Comparison of ENCODE assay signal across 8 cellular contexts in the genomic region with DNA sequence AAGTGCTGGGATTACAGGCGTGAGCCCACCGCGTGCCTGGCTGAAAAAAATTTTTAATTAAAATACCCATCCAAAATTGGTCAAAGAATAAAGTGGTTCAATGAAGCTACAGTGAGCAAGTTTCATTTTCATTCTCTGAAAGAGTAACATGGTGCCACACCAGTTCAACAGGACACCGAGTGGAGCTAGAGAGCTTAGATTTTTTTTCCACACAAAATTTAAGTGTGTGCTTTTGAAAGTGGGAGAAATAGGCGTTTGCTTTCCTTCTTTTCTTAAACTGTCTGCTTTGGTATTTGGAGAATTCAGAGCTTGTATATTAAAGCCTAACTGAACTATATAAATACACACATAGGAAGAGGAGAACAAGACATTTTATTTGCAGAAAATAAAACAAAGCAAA. TPM values are rescaled to one million over a fixed set of nuclear protein-coding genes. Genes with fewer than 3 reads are reported as not detected.
DNase-seq lines count a peak whose midpoint lies in the region; ATAC-seq lines count a peak whose summit lies in the region.

No MANE protein-coding gene starts in this region.

- no peak for ATAC-seq in HG02981 (IDR thresholded peaks at IDR 0.05; ENCODE audit: unreplicated experiment)

- in situ Hi-C loops in ACHN (cut with HindIII; ENCODE audit: low pct_ligation_motif_present, low pct_unique_long_range_greater_than_20kb, low sequenced_read_pairs), result no loop called here

- DNase-seq in ACHN (peak; percentile 44), Kasumi-1 (lab: John Stamatoyannopoulos, UW) (peak; percentile 3 to 15), cerebellum (ENCODE audit: low spot score) (peak; percentile 20), middle frontal gyrus (ENCODE audit: extremely low spot score, low spot score) (peak; percentile 64), GM19238 (ENCODE audit: insufficient read length, low spot score) (no peak), D341Med (ENCODE audit: low spot score) (no peak)
- no peak for DNase-seq in activated CD4-positive, CD25-positive, alpha-beta regulatory T cell treated with anti-CD3 and anti-CD28 coated beads, Interleukin-2, amount 50 U/mL, for 72 hours

RNA-seq across cellular contexts. Expression of gene BPGM, which starts 43.4 kb away (rescaled TPM):
- total RNA-seq in cerebellum, result 25.4 TPM

Comparison
In these comparisons a context has a peak if more than half of its experiments do, and no peak if none do; other contexts are left out.
1. DNase-seq: peak in ACHN (single experiment), Kasumi-1 (2 of 2), cerebellum (single experiment) and middle frontal gyrus (single experiment); none in activated CD4-positive, CD25-positive, alpha-beta regulatory T cell treated with anti-CD3 and anti-CD28 coated beads, Interleukin-2, amount 50 U/mL, for 72 hours (single experiment), GM19238 (single experiment) and D341Med (single experiment).